In the genomic region with DNA sequence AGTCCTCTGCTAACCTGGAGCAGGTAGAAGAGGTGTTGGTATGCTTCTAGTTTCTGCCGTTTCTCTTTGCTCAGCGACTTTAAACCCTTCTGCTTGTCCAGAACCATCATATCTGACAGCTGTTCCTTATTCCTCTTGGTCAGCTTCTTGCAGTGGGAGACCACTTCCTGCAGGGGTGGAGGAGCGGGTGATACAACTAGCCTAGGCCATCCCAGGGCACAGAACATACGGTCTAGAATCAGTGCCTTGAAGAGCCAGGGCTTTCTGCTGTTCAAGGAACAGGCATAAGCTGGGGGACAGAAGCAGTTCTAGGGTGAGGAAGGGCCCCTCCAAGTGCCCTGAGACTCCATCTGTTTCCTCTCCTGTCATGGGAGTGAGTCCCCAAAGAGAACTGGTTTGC, we compare ENCODE assay signal across 16 cellular contexts. TPM values are rescaled to one million over a fixed set of nuclear protein-coding genes. Genes with fewer than 3 reads are reported as not detected.
DNase-seq lines count a peak whose midpoint lies in the region; ATAC-seq lines count a peak whose summit lies in the region.
"Had no signal": no experiment of that assay in that cellular context is flagged by ENCODE, and none has a peak within 500 bp of the region (broad histone marks: within the 10 kb centered on the region; RNA-seq: fewer than 3 reads in every experiment).

No MANE protein-coding gene starts in this region.

- H3K4me1 ChIP-seq in right cardiac atrium (ENCODE audit: control insufficient read depth, insufficient read depth, low read length), result no peaks in the 10 kb centered on the region

- H3K4me3 ChIP-seq in right cardiac atrium (ENCODE audit: low read length), result no peak overlapping the region

- WGBS in right cardiac atrium, result 81% methylated on average over 4 of the region's 4 CpGs

- no peak overlapping the region for H3K27ac ChIP-seq in right cardiac atrium (ENCODE audit: low read length)
- H3K27ac ChIP-seq: 22Rv1 had no signal

- no peaks in the 10 kb centered on the region for H3K9me3 ChIP-seq in right cardiac atrium (ENCODE audit: control insufficient read depth, low read length)

- peak; percentile 42 for DNase-seq in activated effector memory CD4-positive, alpha-beta T cell treated with anti-CD3 and anti-CD28 coated beads, Interleukin-2, amount 50 U/mL, for 16 hours
- no peak for DNase-seq in activated effector memory CD4-positive, alpha-beta T cell treated with Interleukin-2 at 50 U/mL for 16 hours
- DNase-seq in left ventricle myocardium superior, result no peak
- DNase-seq in right cardiac atrium, result no peak
- DNase-seq in sciatic nerve (ENCODE audit: low spot score), result no peak
- DNase-seq in central memory CD4-positive, alpha-beta T cell, result no peak
- DNase-seq in iPS-NIHi7 (ENCODE audit: extremely low spot score), result no peak
- DNase-seq: CD8-positive, alpha-beta memory T cell; DMS53; GF-D8; GOT3; H9 had no signal

- intact Hi-C loops in left ventricle myocardium superior (cut with micrococcal nuclease) (no loop called here), right cardiac atrium (cut with DNase I) (no loop called here), sciatic nerve (cut with DNase I) (no loop called here)

- no peaks in the 10 kb centered on the region for H3K27me3 ChIP-seq in right cardiac atrium (ENCODE audit: control insufficient read depth, insufficient read depth)

- ATAC-seq in left ventricle myocardium superior (peak; percentile 27), right cardiac atrium (no peak), sciatic nerve (peak; percentile 54)

RNA-seq across cellular contexts. Expression of a gene that starts 32.5 kb away (rescaled TPM):
- total RNA-seq in left ventricle myocardium superior (0.42 TPM), right cardiac atrium (under 1 TPM; 0.06 to 0.86 (median 0.55) TPM), sciatic nerve (0.76 TPM)
- polyA plus RNA-seq in right cardiac atrium, result 0.09 TPM
- polyA plus RNA-seq: CD8-positive, alpha-beta memory T cell had no signal

RNA-seq across cellular contexts. Expression of a gene that starts 39.2 kb away (rescaled TPM):
- total RNA-seq in left ventricle myocardium superior (116 TPM), right cardiac atrium (10 to 100 TPM; 81.5 to 99.2 (median 89.6) TPM), sciatic nerve (66.8 TPM)
- 53.0 TPM for polyA plus RNA-seq in right cardiac atrium

RNA-seq across cellular contexts. Expression of a gene that starts 39.7 kb away (rescaled TPM):
- not detected for total RNA-seq in left ventricle myocardium superior
- total RNA-seq in right cardiac atrium, result not detected
- not detected for polyA plus RNA-seq in right cardiac atrium
- total RNA-seq in sciatic nerve, result not detected
- total RNA-seq: A673, HT1080 had no signal
- polyA plus RNA-seq: BJ had no signal

RNA-seq across cellular contexts. Expression of a gene that starts 51.8 kb away (rescaled TPM):
- total RNA-seq in left ventricle myocardium superior, result 123 TPM
- 100 to 1,000 TPM in 1 of 4 donors, 10 to 100 TPM in 3; 95.0 to 111 (median 98.9) TPM for total RNA-seq in right cardiac atrium
- 131 TPM for polyA plus RNA-seq in right cardiac atrium
- 47.3 TPM for total RNA-seq in sciatic nerve

Comparison
In these comparisons a context has a peak if more than half of its experiments do, and no peak if none do; other contexts are left out.
1. ATAC-seq: peak in left ventricle myocardium superior (single experiment) and sciatic nerve (single experiment); none in right cardiac atrium (0 of 2).